ENCODE assay signal across 8 cellular contexts in genomic region chr20:23361651-23362391, GRCh38. TPM values are rescaled to one million over a fixed set of nuclear protein-coding genes. Genes with fewer than 3 reads are reported as not detected.
A peak's percentile ranks its signal among the peaks of the same experiment; 100 is the strongest.
DNase-seq lines count a peak whose midpoint lies in the region; ATAC-seq and TF ChIP-seq lines count a peak whose summit lies in the region.

Gene GZF1, plus strand, starts transcription at chr20:23362182. Its CDS starts 2,202 bp downstream, at chr20:23364384.

- H2BK12ac ChIP-seq in mesenchymal stem cell (ENCODE audit: low read length in 2 of 2), result peak within 1 kb of the TSS in 1 of 2 experiments; percentile 29

- H2BK5ac ChIP-seq in mesenchymal stem cell (ENCODE audit: low read depth, low read length, poor library complexity, severe bottlenecking), result peak within 1 kb of the TSS; percentile 91

- CTCF ChIA-PET in Caco-2 (lab: Charles Lee), result interaction anchor here (1.3 kb wide), 1 partner anchor 12 kb away, joined by 4 read pairs; no protein-coding TSS in a partner anchor

- H3K36me3 Mint-ChIP-seq in Caco-2 (ENCODE audit: insufficient read depth, unreplicated experiment), result peaks cover 55% of the 10 kb centered on the region
- peaks cover 46% of the 10 kb centered on the region for H3K36me3 Mint-ChIP-seq in effector memory CD8-positive, alpha-beta T cell (ENCODE audit: insufficient read depth)

- intact Hi-C loops in Caco-2 (cut with micrococcal nuclease; ENCODE audit: unreplicated experiment), result loop anchor here (5.0 kb wide), 1 partner anchor 60 kb away; the partner anchor contains the start of gene NAPB

- H3K9me3 ChIP-seq in Caco-2 (no peaks in the 10 kb centered on the region), mesenchymal stem cell (ENCODE audit: control insufficient read depth, low read length) (no peaks in the 10 kb centered on the region)

- DNase-seq in Caco-2 (peak; percentile 98 to 99), HUDEP-2 (lab: John Stamatoyannopoulos, UW; ENCODE audit: unreplicated experiment in 76 of 76) (peak in 75 of 76 experiments; percentile 38 to 98 (median 96)), NOMO-1 treated with dmso at 0.1 percent for 144 hours (lab: John Stamatoyannopoulos, UW; ENCODE audit: unreplicated experiment) (peak; percentile 98), mesenchymal stem cell (peak; percentile 98)
- DNase-seq in activated CD8-positive, alpha-beta memory T cell treated with anti-CD3 and anti-CD28 coated beads for 48 hours (ENCODE audit: low read depth in 2 of 3, low spot score in 2 of 3), result peak; percentile 93 to 99 (median 97)
- peak; percentile 98 to 99 (median 99) for DNase-seq in effector memory CD8-positive, alpha-beta T cell
- peak; percentile 95 for DNase-seq in stimulated activated CD8-positive, alpha-beta memory T cell treated with anti-CD3 and anti-CD28 coated beads, Interleukin-12 subunit alpha, Interleukin-12 subunit beta, amount 100 ng/mL, for 24 hours (ENCODE audit: extremely low read depth)

- TF ChIP-seq CTCF in Caco-2 (IDR thresholded peaks at IDR 0.05; ENCODE audit: insufficient read depth in 1 of 2, low read depth in 1 of 2, low read length in 1 of 2, severe bottlenecking in 1 of 2, unreplicated experiment in 1 of 2), result no peak

- peak within 1 kb of the TSS; percentile 92 for H4K8ac ChIP-seq in mesenchymal stem cell (ENCODE audit: low read length)

- H3K27ac Mint-ChIP-seq in Caco-2 (ENCODE audit: unreplicated experiment), result peak within 1 kb of the TSS; percentile 98
- H3K27ac Mint-ChIP-seq in effector memory CD8-positive, alpha-beta T cell, result peak within 1 kb of the TSS; percentile 99

- H4K91ac ChIP-seq in mesenchymal stem cell (ENCODE audit: low read length), result peak within 1 kb of the TSS; percentile 97

- H3K79me1 ChIP-seq in mesenchymal stem cell (replicated peaks; ENCODE audit: low read length, poor library complexity, severe bottlenecking), result peaks cover 24% of the 10 kb centered on the region

- H3K36me3 ChIP-seq in Caco-2 (ENCODE audit: control insufficient read depth, insufficient read depth, low read length), result peaks cover 2% of the 10 kb centered on the region
- peaks cover 18 to 21% of the 10 kb centered on the region in 2 experiments for H3K36me3 ChIP-seq in mesenchymal stem cell (ENCODE audit: control insufficient read depth in 1 of 2, insufficient read depth in 2 of 2, low read depth in 1 of 2, low read length in 2 of 2)

- H3K18ac ChIP-seq in mesenchymal stem cell (ENCODE audit: low read depth in 1 of 2, low read length in 2 of 2), result peak within 1 kb of the TSS; percentile 98 to 99

- under 1% methylated on average over 62 of the region's 95 CpGs for WGBS in mesenchymal stem cell

- peak within 1 kb of the TSS; percentile 93 for H3K9ac ChIP-seq in mesenchymal stem cell (ENCODE audit: low read length)

- H2AFZ ChIP-seq in mesenchymal stem cell (ENCODE audit: low read depth, low read length), result peak within 1 kb of the TSS; percentile 88

- H3K27me3 Mint-ChIP-seq in Caco-2 (ENCODE audit: insufficient read depth, unreplicated experiment), result no peaks in the 10 kb centered on the region
- no peaks in the 10 kb centered on the region for H3K27me3 Mint-ChIP-seq in effector memory CD8-positive, alpha-beta T cell

- H3K4me1 Mint-ChIP-seq in Caco-2 (ENCODE audit: low read depth, unreplicated experiment), result peaks cover 24% of the 10 kb centered on the region
- H3K4me1 Mint-ChIP-seq in effector memory CD8-positive, alpha-beta T cell (ENCODE audit: low read depth in 2 of 2), result peaks cover 39 to 42% of the 10 kb centered on the region in 2 donors

- peak within 1 kb of the TSS; percentile 9 for H2AK5ac ChIP-seq in mesenchymal stem cell (ENCODE audit: low read length, severe bottlenecking)

- H2BK15ac ChIP-seq in mesenchymal stem cell (ENCODE audit: low read depth, poor library complexity, severe bottlenecking), result peak within 1 kb of the TSS; percentile 96

- H3K4me1 ChIP-seq in Caco-2 (peaks cover 23% of the 10 kb centered on the region; the same call in 1 of the 2 replicates), mesenchymal stem cell (ENCODE audit: control insufficient read depth, insufficient read depth, low read depth, low read length) (peaks cover 19% of the 10 kb centered on the region)

- no peaks in the 10 kb centered on the region for H3K27me3 ChIP-seq in Caco-2 (replicated peaks; ENCODE audit: control insufficient read depth, insufficient read depth, low read length)
- no peaks in the 10 kb centered on the region for H3K27me3 ChIP-seq in mesenchymal stem cell (ENCODE audit: control insufficient read depth in 1 of 2, insufficient read depth in 1 of 2, low read length in 2 of 2)

- peak within 1 kb of the TSS in 1 of 2 experiments; percentile 68 for H3K14ac ChIP-seq in mesenchymal stem cell (ENCODE audit: low read length in 2 of 2)

- peak within 1 kb of the TSS; percentile 99 for H3K4me2 ChIP-seq in mesenchymal stem cell (ENCODE audit: low read length, poor library complexity, severe bottlenecking)

- POLR2A ChIA-PET in Caco-2 (lab: Charles Lee), result interaction anchor here (1.6 to 1.8 kb wide), 2 partner anchors 12 to 59 kb away, joined by 6 to 14 read pairs; partner anchors contain the start of gene NAPB

- peak within 1 kb of the TSS; percentile 92 to 97 for H3K23ac ChIP-seq in mesenchymal stem cell (ENCODE audit: low read length in 2 of 2)

- H3K4me3 ChIP-seq in Caco-2 (ENCODE audit: low read depth, low read length) (peak within 1 kb of the TSS; percentile 85), mesenchymal stem cell (ENCODE audit: insufficient read depth in 1 of 2, low read depth in 1 of 2, low read length in 2 of 2) (peak within 1 kb of the TSS; percentile 91 to 92)

- H3K4me3 Mint-ChIP-seq in Caco-2 (ENCODE audit: unreplicated experiment), result peak within 1 kb of the TSS; percentile 71
- peak within 1 kb of the TSS; percentile 98 for H3K4me3 Mint-ChIP-seq in effector memory CD8-positive, alpha-beta T cell

- peak within 1 kb of the TSS; percentile 96 for H3K27ac ChIP-seq in mesenchymal stem cell (ENCODE audit: low read length, poor library complexity, severe bottlenecking)

- no peaks in the 10 kb centered on the region for H3K9me3 Mint-ChIP-seq in Caco-2 (ENCODE audit: unreplicated experiment)
- H3K9me3 Mint-ChIP-seq in effector memory CD8-positive, alpha-beta T cell, result no peaks in the 10 kb centered on the region

- peak within 1 kb of the TSS; percentile 90 to 97 for H3K4ac ChIP-seq in mesenchymal stem cell (ENCODE audit: low read depth in 1 of 2, low read length in 2 of 2)

- BruUV-seq in Caco-2 (replicated peaks; lab: Mats Ljungman, UMichigan), result no TSS peak

- H2BK120ac ChIP-seq in mesenchymal stem cell (ENCODE audit: low read depth, low read length), result peak within 1 kb of the TSS; percentile 87

- peak; percentile 64 for ATAC-seq in GM21390 (IDR thresholded peaks at IDR 0.05; ENCODE audit: unreplicated experiment)
- peak; percentile 70 for ATAC-seq in effector memory CD8-positive, alpha-beta T cell (replicated peaks)

RNA-seq across cellular contexts. Expression of gene GZF1, which starts in this region (rescaled TPM):
- 18.4 and 20.6 TPM in 2 replicates for total RNA-seq in Caco-2 (2022)
- 5.8 TPM for polyA plus RNA-seq in mesenchymal stem cell (2013, experiment 1 of 2)
- 6.2 TPM for polyA plus RNA-seq in mesenchymal stem cell (2013, experiment 2 of 2)

Comparison
In these comparisons a context has a peak if more than half of its experiments do, and no peak if none do; other contexts are left out.
1. Peak in every context shown above with its lines: DNase-seq, ATAC-seq, H3K4me3 ChIP-seq and H3K27ac ChIP-seq.